In genomic region chr19:13150919-13151604, GRCh38 we compare ENCODE assay signal across 8 cellular contexts. TPM values are rescaled to one million over a fixed set of nuclear protein-coding genes. Genes with fewer than 3 reads are reported as not detected.
A peak's percentile ranks its signal among the peaks of the same experiment; 100 is the strongest.
DNase-seq lines count a peak whose midpoint lies in the region; ATAC-seq, FAIRE-seq and TF ChIP-seq lines count a peak whose summit lies in the region.

No MANE protein-coding gene starts in this region.

- peak; percentile 56; the same call in 1 of the 2 replicates for TF ChIP-seq POLR2A in GM12878 (IDR thresholded peaks at IDR 0.05; ENCODE audit: low read depth, low read length)

- intact Hi-C loops in GM12878 (cut with micrococcal nuclease; ENCODE audit: unreplicated experiment), result loop anchor here (2.0 to 10.0 kb wide), 4 partner anchors 32 to 854 kb away; partner anchors contain the start of genes LYL1, NACC1 and RFX1

- FAIRE-seq in GM12878 (lab: Jason Lieb, UNC), result no peak

- no peaks in the 10 kb centered on the region for H3K27me3 ChIP-seq in GM12878 (replicated peaks in 1 of 2; ENCODE audit: control insufficient read depth in 2 of 2, insufficient read depth in 2 of 2, low read length in 1 of 2)

- SMC1A ChIA-PET in GM12878 (lab: Charles Lee; ENCODE audit: uncharacterized antibody, unreplicated experiment), result interaction anchor here (1.2 kb wide), 1 partner anchor 13 kb away, joined by 3 read pairs; no protein-coding TSS in a partner anchor

- peak overlapping the region; percentile 97 for H3K27ac ChIP-seq in GM12878 (ENCODE audit: control insufficient read depth, insufficient read depth)

- WGBS in GM12878 (ENCODE audit: insufficient coverage, insufficient replicate concordance, low lambda C conversion rate, missing lambda C conversion rate), result under 1% methylated on average over 31 of the region's 34 CpGs

- peaks cover 45% of the 10 kb centered on the region for H3K4me1 Mint-ChIP-seq in stimulated activated effector memory CD8-positive, alpha-beta T cell treated with anti-CD3 and anti-CD28 coated beads, Interleukin-12 subunit alpha, Interleukin-12 subunit beta, amount 100 ng/mL, for 72 hours

- no peak for TF ChIP-seq EP300 in GM12878 (IDR thresholded peaks at IDR 0.05; ENCODE audit: borderline replicate concordance in 1 of 2, control insufficient read depth in 1 of 2, low read depth in 2 of 2, low read length in 2 of 2)

- no peak for TF ChIP-seq CTCF in GM12878 (IDR thresholded peaks at IDR 0.05 in 2 of 3, conservative IDR thresholded peaks at IDR 0.05 in 1 of 3; ENCODE audit: control insufficient read depth in 2 of 3, extremely low read depth in 1 of 3, insufficient read depth in 1 of 3, low read depth in 3 of 3, low read length in 3 of 3)

- H3K9me3 ChIP-seq in ES-I3 (ENCODE audit: control insufficient read depth, insufficient read depth, low read length) (no peaks in the 10 kb centered on the region), GM12878 (replicated peaks; ENCODE audit: control insufficient read depth, insufficient read depth, low read length) (no peaks in the 10 kb centered on the region)

- H4K20me1 ChIP-seq in GM12878 (ENCODE audit: control insufficient read depth, insufficient read depth), result no peaks in the 10 kb centered on the region

- RAD21 ChIA-PET in GM12878 (lab: Charles Lee; ENCODE audit: unreplicated experiment), result interaction anchor here (1.2 to 1.8 kb wide), 3 partner anchors 32 to 110 kb away, joined by 3 to 10 read pairs (median 6); partner anchors contain the start of gene NACC1

- CTCF ChIA-PET in GM12878 (lab: Yijun Ruan, JAX), result interaction anchor here (0.6 to 2.1 kb wide), 4 partner anchors 15 to 113 kb away, joined by 3 to 8 read pairs (median 3); partner anchors contain the start of gene NACC1

- H3K79me2 ChIP-seq in GM12878 (ENCODE audit: control insufficient read depth, insufficient read depth, low read length), result peaks cover 47% of the 10 kb centered on the region

- peak overlapping the region; percentile 98 for H3K4me3 Mint-ChIP-seq in stimulated activated effector memory CD8-positive, alpha-beta T cell treated with anti-CD3 and anti-CD28 coated beads, Interleukin-12 subunit alpha, Interleukin-12 subunit beta, amount 100 ng/mL, for 72 hours

- no peak for TF ChIP-seq RAD21 in GM12878 (IDR thresholded peaks at IDR 0.05; ENCODE audit: insufficient read depth, low read depth, low read length)

- peak overlapping the region; percentile 89 for H3K4me2 ChIP-seq in GM12878 (ENCODE audit: control insufficient read depth, insufficient read depth)

- in situ Hi-C loops in GM12878 (cut with MboI), result loop anchor here (10.0 to 25.0 kb wide), 3 partner anchors 694 to 1564 kb away; partner anchors contain the start of genes ACP5 and ZNF627

- peak; percentile 0; the same call in 2 of the 3 replicates for ATAC-seq in GM12878
- ATAC-seq in stimulated activated effector memory CD8-positive, alpha-beta T cell treated with anti-CD3 and anti-CD28 coated beads, Interleukin-12 subunit alpha, Interleukin-12 subunit beta, amount 100 ng/mL, for 72 hours, result peak; percentile 12

- H3K9ac ChIP-seq in ES-I3 (ENCODE audit: low read depth, low read length) (peak overlapping the region; percentile 91), GM12878 (ENCODE audit: control insufficient read depth, insufficient read depth, low read length) (peak overlapping the region; percentile 97)

- H3K4me3 ChIP-seq in GM12878, result peak overlapping the region; percentile 97

- peaks cover 80% of the 10 kb centered on the region for H3K36me3 Mint-ChIP-seq in stimulated activated effector memory CD8-positive, alpha-beta T cell treated with anti-CD3 and anti-CD28 coated beads, Interleukin-12 subunit alpha, Interleukin-12 subunit beta, amount 100 ng/mL, for 72 hours

- H3K36me3 ChIP-seq in ES-I3 (ENCODE audit: insufficient read depth, low read length), result no peaks in the 10 kb centered on the region
- H3K36me3 ChIP-seq in GM12878 (ENCODE audit: control insufficient read depth in 2 of 2, insufficient read depth in 2 of 2, low read length in 1 of 2), result no peaks in the 10 kb centered on the region; a peak in 1 of 4 replicates

- POLR2A ChIA-PET in GM12878 (lab: Charles Lee), result interaction anchor here (0.7 to 1.7 kb wide), 2 partner anchors 8 to 12 kb away, joined by 3 to 7 read pairs; no protein-coding TSS in a partner anchor

- no peaks in the 10 kb centered on the region; the same call in 1 of the 2 replicates for H3K4me1 ChIP-seq in ES-I3 (ENCODE audit: insufficient read depth, low read length)
- peaks cover 7% of the 10 kb centered on the region for H3K4me1 ChIP-seq in GM12878 (ENCODE audit: control insufficient read depth, insufficient read depth, low read length)

- peak overlapping the region; percentile 100 for H3K27ac Mint-ChIP-seq in stimulated activated effector memory CD8-positive, alpha-beta T cell treated with anti-CD3 and anti-CD28 coated beads, Interleukin-12 subunit alpha, Interleukin-12 subunit beta, amount 100 ng/mL, for 72 hours

- BruUV-seq in GM12878 (replicated peaks; lab: Mats Ljungman, UMichigan), result no TSS peak

- peak overlapping the region; percentile 33; the same call in 1 of the 2 replicates for H2AFZ ChIP-seq in GM12878 (ENCODE audit: control insufficient read depth, low read depth, low read length)

- DNase-seq in NCI-H69 (lab: John Stamatoyannopoulos, UW) (peak; percentile 63), GM12878 (ENCODE audit: low read depth, low spot score) (no peak), kidney glomerular epithelial cell (lab: John Stamatoyannopoulos, UW) (peak; percentile 66), SKM-1 treated with dmso at 0.1 percent for 144 hours (lab: John Stamatoyannopoulos, UW; ENCODE audit: unreplicated experiment) (no peak), T-helper 9 cell (no peak), superior temporal gyrus (ENCODE audit: extremely low spot score) (no peak)
- DNase-seq in stimulated activated effector memory CD8-positive, alpha-beta T cell treated with anti-CD3 and anti-CD28 coated beads, Interleukin-12 subunit alpha, Interleukin-12 subunit beta, amount 100 ng/mL, for 72 hours (ENCODE audit: low spot score in 2 of 2), result peak in 1 of 2 donors; percentile 76

- no peaks in the 10 kb centered on the region for H3K9me3 Mint-ChIP-seq in stimulated activated effector memory CD8-positive, alpha-beta T cell treated with anti-CD3 and anti-CD28 coated beads, Interleukin-12 subunit alpha, Interleukin-12 subunit beta, amount 100 ng/mL, for 72 hours

RNA-seq across cellular contexts. Expression of gene IER2, which starts 0.9 kb away (rescaled TPM):
- 41.4 and 51.6 TPM in 2 replicates for total RNA-seq in GM12878 (2013; cell fraction: nucleolus; rRNA removed)
- 26.0 and 31.9 TPM in 2 replicates for total RNA-seq in GM12878 (2014; rRNA removed)
- 9.1 and 9.5 TPM in 2 replicates for total RNA-seq in GM12878 (2014; rRNA removed; fragmentation: Illumina TruSeq; extraction: Trizol)
- 94.5 and 97.2 TPM in 2 replicates for total RNA-seq in GM12878 (2021)
- 9.8 TPM for polyA plus RNA-seq in GM12878 (2011; ENCODE audit: low read depth)
- 11.2 and 17.9 TPM in 2 replicates for polyA plus RNA-seq in GM12878 (2011; rRNA removed)
- 36.0 and 41.6 TPM in 2 replicates for polyA plus RNA-seq in GM12878 (2011; cell fraction: cytosol; rRNA removed)
- polyA plus RNA-seq in GM12878 (2011; cell fraction: nucleus; rRNA removed), result 127 and 170 TPM in 2 replicates
- polyA plus RNA-seq in GM12878 (2012), result 54.9 and 64.6 TPM in 2 replicates
- polyA plus RNA-seq in GM12878 (2014; fragmentation: Illumina TruSeq; extraction: Trizol), result 7.7 and 13.2 TPM in 2 replicates
- 1 to 10 TPM; 2.8 to 9.3 TPM for polyA plus RNA-seq in GM12878 (2014; fragmentation: Nextera tagmentation; extraction: Ambion mirVana)
- 56.0 and 65.3 TPM in 2 replicates for polyA plus RNA-seq in GM12878 (2014; rRNA removed)
- 10 to 100 TPM; 75.6 to 81.7 TPM for polyA plus RNA-seq in GM12878 (2016; fragmentation: Nextera tagmentation; extraction: Ambion mirVana)
- polyA minus RNA-seq in GM12878 (2011; rRNA and poly(A)+ RNA removed), result 5.2 and 11.3 TPM in 2 replicates
- 12.3 and 14.0 TPM in 2 replicates for polyA minus RNA-seq in GM12878 (2011; cell fraction: cytosol; rRNA and poly(A)+ RNA removed)
- polyA minus RNA-seq in GM12878 (2011; cell fraction: nucleus; rRNA and poly(A)+ RNA removed), result 35.5 and 63.1 TPM in 2 replicates

RNA-seq across cellular contexts. Expression of gene STX10, which starts 0.9 kb away (rescaled TPM):
- total RNA-seq in GM12878 (2013; cell fraction: nucleolus; rRNA removed), result 13.8 and 18.2 TPM in 2 replicates
- total RNA-seq in GM12878 (2014; rRNA removed) (56.2 and 59.0 TPM in 2 replicates), GM12878 (2014; rRNA removed; fragmentation: Illumina TruSeq; extraction: Trizol) (36.3 and 38.4 TPM in 2 replicates), GM12878 (2021) (57.0 and 59.2 TPM in 2 replicates)
- polyA plus RNA-seq in GM12878 (2011; ENCODE audit: low read depth), result 20.8 TPM
- polyA plus RNA-seq in GM12878 (2011; rRNA removed) (32.1 and 47.5 TPM in 2 replicates), GM12878 (2014; fragmentation: Illumina TruSeq; extraction: Trizol) (7.4 and 33.7 TPM in 2 replicates), GM12878 (2014; fragmentation: Nextera tagmentation; extraction: Ambion mirVana) (1 to 10 TPM in 1 of 2 experiments, under 1 TPM in 1; 0.56 to 3.7 TPM), GM12878 (2014; rRNA removed) (76.1 and 78.9 TPM in 2 replicates), GM12878 (2016; fragmentation: Nextera tagmentation; extraction: Ambion mirVana) (10 to 100 TPM; 47.7 to 50.4 TPM)
- 62.2 and 75.9 TPM in 2 replicates for polyA plus RNA-seq in GM12878 (2011; cell fraction: cytosol; rRNA removed)
- 132 and 139 TPM in 2 replicates for polyA plus RNA-seq in GM12878 (2011; cell fraction: nucleus; rRNA removed)
- 38.6 and 38.9 TPM in 2 replicates for polyA plus RNA-seq in GM12878 (2012)
- polyA minus RNA-seq in GM12878 (2011; rRNA and poly(A)+ RNA removed), result 21.1 and 22.4 TPM in 2 replicates
- 15.5 and 18.8 TPM in 2 replicates for polyA minus RNA-seq in GM12878 (2011; cell fraction: cytosol; rRNA and poly(A)+ RNA removed)
- polyA minus RNA-seq in GM12878 (2011; cell fraction: nucleus; rRNA and poly(A)+ RNA removed), result 8.9 TPM in 2 replicates

RNA-seq across cellular contexts. Expression of gene NACC1, which starts 33.0 kb away (rescaled TPM):
- total RNA-seq in GM12878 (2013; cell fraction: nucleolus; rRNA removed), result 33.8 and 36.7 TPM in 2 replicates
- total RNA-seq in GM12878 (2014; rRNA removed), result 53.0 and 68.5 TPM in 2 replicates
- total RNA-seq in GM12878 (2014; rRNA removed; fragmentation: Illumina TruSeq; extraction: Trizol), result 16.2 and 19.6 TPM in 2 replicates
- total RNA-seq in GM12878 (2021), result 116 and 120 TPM in 2 replicates
- 14.2 TPM for polyA plus RNA-seq in GM12878 (2011; ENCODE audit: low read depth)
- polyA plus RNA-seq in GM12878 (2011; rRNA removed), result 9.4 and 32.3 TPM in 2 replicates
- polyA plus RNA-seq in GM12878 (2011; cell fraction: cytosol; rRNA removed), result 75.3 and 119 TPM in 2 replicates
- polyA plus RNA-seq in GM12878 (2011; cell fraction: nucleus; rRNA removed), result 75.5 and 139 TPM in 2 replicates
- 32.6 and 35.0 TPM in 2 replicates for polyA plus RNA-seq in GM12878 (2012)
- 6.1 and 18.8 TPM in 2 replicates for polyA plus RNA-seq in GM12878 (2014; fragmentation: Illumina TruSeq; extraction: Trizol)
- under 1 TPM; 0.18 to 0.27 TPM for polyA plus RNA-seq in GM12878 (2014; fragmentation: Nextera tagmentation; extraction: Ambion mirVana)
- polyA plus RNA-seq in GM12878 (2014; rRNA removed), result 86.1 and 89.6 TPM in 2 replicates
- polyA plus RNA-seq in GM12878 (2016; fragmentation: Nextera tagmentation; extraction: Ambion mirVana), result 1 to 10 TPM; 2.0 to 3.0 TPM
- 74.5 and 114 TPM in 2 replicates for polyA minus RNA-seq in GM12878 (2011; rRNA and poly(A)+ RNA removed)
- 50.9 and 52.6 TPM in 2 replicates for polyA minus RNA-seq in GM12878 (2011; cell fraction: cytosol; rRNA and poly(A)+ RNA removed)
- 12.9 and 21.6 TPM in 2 replicates for polyA minus RNA-seq in GM12878 (2011; cell fraction: nucleus; rRNA and poly(A)+ RNA removed)

RNA-seq across cellular contexts. Expression of gene TRMT1, which starts 34.5 kb away (rescaled TPM):
- total RNA-seq in GM12878 (2013; cell fraction: nucleolus; rRNA removed), result 57.7 and 66.1 TPM in 2 replicates
- total RNA-seq in GM12878 (2014; rRNA removed), result 33.7 and 37.0 TPM in 2 replicates
- total RNA-seq in GM12878 (2014; rRNA removed; fragmentation: Illumina TruSeq; extraction: Trizol), result 16.1 and 18.8 TPM in 2 replicates
- 51.4 and 53.1 TPM in 2 replicates for total RNA-seq in GM12878 (2021)
- polyA plus RNA-seq in GM12878 (2011; ENCODE audit: low read depth), result 15.2 TPM
- polyA plus RNA-seq in GM12878 (2011; rRNA removed), result 18.4 and 29.5 TPM in 2 replicates
- 43.7 and 65.4 TPM in 2 replicates for polyA plus RNA-seq in GM12878 (2011; cell fraction: cytosol; rRNA removed)
- polyA plus RNA-seq in GM12878 (2011; cell fraction: nucleus; rRNA removed), result 346 and 425 TPM in 2 replicates
- 31.0 and 36.9 TPM in 2 replicates for polyA plus RNA-seq in GM12878 (2012)
- polyA plus RNA-seq in GM12878 (2014; fragmentation: Illumina TruSeq; extraction: Trizol), result 11.3 and 32.5 TPM in 2 replicates
- 1 to 10 TPM; 3.4 to 4.5 TPM for polyA plus RNA-seq in GM12878 (2014; fragmentation: Nextera tagmentation; extraction: Ambion mirVana)
- 64.7 and 68.8 TPM in 2 replicates for polyA plus RNA-seq in GM12878 (2014; rRNA removed)
- polyA plus RNA-seq in GM12878 (2016; fragmentation: Nextera tagmentation; extraction: Ambion mirVana), result 10 to 100 TPM; 52.6 to 56.3 TPM
- 17.3 and 34.2 TPM in 2 replicates for polyA minus RNA-seq in GM12878 (2011; rRNA and poly(A)+ RNA removed)
- polyA minus RNA-seq in GM12878 (2011; cell fraction: cytosol; rRNA and poly(A)+ RNA removed), result 17.8 and 33.2 TPM in 2 replicates
- polyA minus RNA-seq in GM12878 (2011; cell fraction: nucleus; rRNA and poly(A)+ RNA removed), result 36.4 and 46.4 TPM in 2 replicates

RNA-seq across cellular contexts. Expression of gene LYL1, which starts 48.4 kb away (rescaled TPM):
- total RNA-seq in GM12878 (2013; cell fraction: nucleolus; rRNA removed), result 13.0 and 16.6 TPM in 2 replicates
- total RNA-seq in GM12878 (2014; rRNA removed), result 29.3 and 34.8 TPM in 2 replicates
- total RNA-seq in GM12878 (2014; rRNA removed; fragmentation: Illumina TruSeq; extraction: Trizol), result 5.8 and 5.9 TPM in 2 replicates
- total RNA-seq in GM12878 (2021), result 27.4 and 30.0 TPM in 2 replicates
- 0.52 TPM for polyA plus RNA-seq in GM12878 (2011; ENCODE audit: low read depth)
- polyA plus RNA-seq in GM12878 (2011; rRNA removed), result 0.56 and 0.62 TPM in 2 replicates
- 0.84 and 1.5 TPM in 2 replicates for polyA plus RNA-seq in GM12878 (2011; cell fraction: cytosol; rRNA removed)
- 1.7 and 2.5 TPM in 2 replicates for polyA plus RNA-seq in GM12878 (2011; cell fraction: nucleus; rRNA removed)
- 6.5 and 9.4 TPM in 2 replicates for polyA plus RNA-seq in GM12878 (2012)
- 1.3 and 2.4 TPM in 2 replicates for polyA plus RNA-seq in GM12878 (2014; fragmentation: Illumina TruSeq; extraction: Trizol)
- under 1 TPM; 0.10 to 0.77 TPM for polyA plus RNA-seq in GM12878 (2014; fragmentation: Nextera tagmentation; extraction: Ambion mirVana)
- 25.1 and 30.8 TPM in 2 replicates for polyA plus RNA-seq in GM12878 (2014; rRNA removed)
- polyA plus RNA-seq in GM12878 (2016; fragmentation: Nextera tagmentation; extraction: Ambion mirVana), result 1 to 10 TPM; 3.1 to 8.0 TPM
- polyA minus RNA-seq in GM12878 (2011; rRNA and poly(A)+ RNA removed), result 0.59 and 1.1 TPM in 2 replicates
- polyA minus RNA-seq in GM12878 (2011; cell fraction: cytosol; rRNA and poly(A)+ RNA removed), result 1.7 TPM in 1 of 2 replicates, not detected in the other
- polyA minus RNA-seq in GM12878 (2011; cell fraction: nucleus; rRNA and poly(A)+ RNA removed), result 0.73 and 1.8 TPM in 2 replicates

Comparison
In these comparisons a context has a peak if more than half of its experiments do, and no peak if none do; other contexts are left out.
1. DNase-seq: peak in NCI-H69 (single experiment) and kidney glomerular epithelial cell (single experiment); none in GM12878 (single experiment), SKM-1 treated with dmso at 0.1 percent for 144 hours (single experiment), T-helper 9 cell (single experiment) and superior temporal gyrus (single experiment).